ENCODE assay signal across 19 cellular contexts in the genomic region with DNA sequence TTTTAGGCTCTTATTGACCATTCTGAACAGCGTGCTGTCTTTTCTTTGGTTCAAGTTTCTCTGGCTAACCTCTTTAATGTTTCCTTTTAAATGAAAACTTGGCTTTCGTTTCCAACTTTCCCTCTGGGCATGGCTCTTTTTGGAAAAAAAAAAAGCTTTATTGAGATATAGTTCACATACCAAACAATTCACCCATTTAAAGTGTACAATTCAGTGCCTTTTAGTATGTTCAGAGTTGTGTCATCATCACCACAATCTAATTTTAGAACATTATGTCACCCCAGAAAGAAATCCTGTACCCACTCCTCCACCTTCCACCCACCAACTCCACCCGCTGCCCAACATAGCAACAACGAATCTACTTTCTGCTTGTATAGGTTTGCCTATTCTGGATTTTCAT.
"Had no signal": no experiment of that assay in that cellular context is flagged by ENCODE, and none has a peak within 500 bp of the region (broad histone marks: within the 10 kb centered on the region; RNA-seq: fewer than 3 reads in every experiment).

No MANE protein-coding gene starts in this region.

- H3K36me3 ChIP-seq: esophagus squamous epithelium, lower lobe of right lung, ovary, sigmoid colon, stomach, thyroid gland had no signal

- H3K27ac Mint-ChIP-seq: effector memory CD8-positive, alpha-beta T cell; natural killer cell; stimulated activated effector memory CD8-positive, alpha-beta T cell treated with anti-CD3 and anti-CD28 coated beads, Interleukin-12 subunit alpha, Interleukin-12 subunit beta, amount 100 ng/mL, for 72 hours; type B pancreatic cell had no signal

- H3K9me3 ChIP-seq: ovary, psoas muscle, thyroid gland had no signal

- H3K4me1 Mint-ChIP-seq: natural killer cell; stimulated activated effector memory CD8-positive, alpha-beta T cell treated with anti-CD3 and anti-CD28 coated beads, Interleukin-12 subunit alpha, Interleukin-12 subunit beta, amount 100 ng/mL, for 72 hours had no signal

- H3K4me1 ChIP-seq: esophagus squamous epithelium, lower lobe of right lung, psoas muscle, sigmoid colon, stomach, thyroid gland had no signal

- H3K4me3 ChIP-seq: esophagus squamous epithelium, lower lobe of right lung, ovary, psoas muscle, sigmoid colon, stomach, thyroid gland had no signal

- H3K27ac ChIP-seq: esophagus squamous epithelium, lower lobe of right lung, ovary, psoas muscle, sigmoid colon, stomach, thyroid gland had no signal

- DNase-seq: cortex of kidney; effector memory CD8-positive, alpha-beta T cell; erythroblast; esophagus squamous epithelium; left ventricle myocardium superior; lower lobe of right lung; natural killer cell; occipital lobe; ovary; psoas muscle; right cardiac atrium; sigmoid colon; stimulated activated CD4-positive, alpha-beta T cell treated with anti-CD3 and anti-CD28 coated beads, Interleukin-2, amount 100 ng/mL, for 24 hours; stimulated activated CD4-positive, alpha-beta T cell treated with anti-CD3 and anti-CD28 coated beads, Interleukin-4, amount 100 ng/mL, for 24 hours; stimulated activated naive CD4-positive, alpha-beta T cell treated with Interleukin-2 at 50 U/mL for 16 hours; stomach; thyroid gland had no signal

- H3K27me3 ChIP-seq: esophagus squamous epithelium, ovary, sigmoid colon, stomach, thyroid gland had no signal

- H3K27me3 Mint-ChIP-seq: effector memory CD8-positive, alpha-beta T cell; type B pancreatic cell had no signal

- H3K36me3 Mint-ChIP-seq: natural killer cell; stimulated activated effector memory CD8-positive, alpha-beta T cell treated with anti-CD3 and anti-CD28 coated beads, Interleukin-12 subunit alpha, Interleukin-12 subunit beta, amount 100 ng/mL, for 72 hours; type B pancreatic cell had no signal

- H3K4me3 Mint-ChIP-seq: effector memory CD8-positive, alpha-beta T cell; natural killer cell; stimulated activated effector memory CD8-positive, alpha-beta T cell treated with anti-CD3 and anti-CD28 coated beads, Interleukin-12 subunit alpha, Interleukin-12 subunit beta, amount 100 ng/mL, for 72 hours; type B pancreatic cell had no signal
